1 cellular context compared by ENCODE assay signal in genomic region chr18:11721720-11722119, GRCh38.
TF ChIP-seq lines count a peak whose summit lies in the region.

No MANE protein-coding gene starts in this region.

TF ChIP-seq in HEK293, 187 proteins besides CTCF, POLR2A, EP300 and RAD21 (continued from another document and continues in another):
- TF ChIP-seq, protein P1, sequence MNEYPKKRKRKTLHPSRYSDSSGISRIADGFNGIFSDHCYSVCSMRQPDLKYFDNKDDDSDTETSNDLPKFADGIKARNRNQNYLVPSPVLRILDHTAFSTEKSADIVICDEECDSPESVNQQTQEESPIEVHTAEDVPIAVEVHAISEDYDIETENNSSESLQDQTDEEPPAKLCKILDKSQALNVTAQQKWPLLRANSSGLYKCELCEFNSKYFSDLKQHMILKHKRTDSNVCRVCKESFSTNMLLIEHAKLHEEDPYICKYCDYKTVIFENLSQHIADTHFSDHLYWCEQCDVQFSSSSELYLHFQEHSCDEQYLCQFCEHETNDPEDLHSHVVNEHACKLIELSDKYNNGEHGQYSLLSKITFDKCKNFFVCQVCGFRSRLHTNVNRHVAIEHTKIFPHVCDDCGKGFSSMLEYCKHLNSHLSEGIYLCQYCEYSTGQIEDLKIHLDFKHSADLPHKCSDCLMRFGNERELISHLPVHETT (tag by site-specific recombination; IDR thresholded peaks at IDR 0.05), result no peak
- TF ChIP-seq ZNF555 (tag by site-specific recombination; conservative IDR thresholded peaks at IDR 0.05) (peak; percentile 65), ZNF133 (tag by site-specific recombination; IDR thresholded peaks at IDR 0.05) (no peak), ZNF596 (tag by site-specific recombination; IDR thresholded peaks at IDR 0.05) (no peak), ZFP41 (tag by site-specific recombination; IDR thresholded peaks at IDR 0.05; ENCODE audit: borderline replicate concordance) (no peak), ZNF423 (tag by site-specific recombination; IDR thresholded peaks at IDR 0.05) (no peak), ZNF19 (tag by site-specific recombination; IDR thresholded peaks at IDR 0.05; ENCODE audit: low read depth) (no peak), ZFP3 (tag by site-specific recombination; IDR thresholded peaks at IDR 0.05; ENCODE audit: low read depth) (no peak), ZNF585B (tag by site-specific recombination; IDR thresholded peaks at IDR 0.05) (no peak), GFI1B (tag by site-specific recombination; IDR thresholded peaks at IDR 0.05) (peak; percentile 17; the same call in 1 of the 2 replicates), SALL2 (tag by site-specific recombination; IDR thresholded peaks at IDR 0.05; ENCODE audit: borderline replicate concordance) (no peak), ZSCAN30 (tag by site-specific recombination; IDR thresholded peaks at IDR 0.05) (no peak), ZNF654 (tag by site-specific recombination; IDR thresholded peaks at IDR 0.05; ENCODE audit: low read depth) (no peak), ZNF274 (IDR thresholded peaks at IDR 0.05; ENCODE audit: low read length) (no peak), ZNF274 (tag by site-specific recombination; IDR thresholded peaks at IDR 0.05; ENCODE audit: borderline replicate concordance) (no peak), ZNF76 (tag by site-specific recombination; IDR thresholded peaks at IDR 0.05; ENCODE audit: borderline replicate concordance, low read depth) (no peak), ZNF174 (tag by site-specific recombination; IDR thresholded peaks at IDR 0.05) (no peak), SP3 (tag by site-specific recombination; IDR thresholded peaks at IDR 0.05) (no peak), ZNF449 (tag by site-specific recombination; IDR thresholded peaks at IDR 0.05) (no peak), ZSCAN23 (tag by site-specific recombination; IDR thresholded peaks at IDR 0.05) (no peak), GLI2 (tag by site-specific recombination; IDR thresholded peaks at IDR 0.05; ENCODE audit: borderline replicate concordance, low read depth) (no peak), ZNF311 (tag by site-specific recombination; IDR thresholded peaks at IDR 0.05; ENCODE audit: borderline replicate concordance) (no peak), ZNF140 (tag by site-specific recombination; IDR thresholded peaks at IDR 0.05) (peak; percentile 52; the same call in 1 of the 2 replicates), ZNF558 (tag by site-specific recombination; IDR thresholded peaks at IDR 0.05) (0 out of 2 replicates have a peak, but pooled peaks have one; percentile 62), ZNF426 (tag by site-specific recombination; IDR thresholded peaks at IDR 0.05) (peak; percentile 69), ZNF202 (tag by site-specific recombination; IDR thresholded peaks at IDR 0.05; ENCODE audit: borderline replicate concordance) (no peak; the same call in 1 of the 2 replicates), ZNF791 (tag by site-specific recombination; IDR thresholded peaks at IDR 0.05) (0 out of 2 replicates have a peak, but pooled peaks have one; percentile 58), SP7 (tag by site-specific recombination; IDR thresholded peaks at IDR 0.05) (no peak), ZNF354C (tag by site-specific recombination; IDR thresholded peaks at IDR 0.05; ENCODE audit: borderline replicate concordance, low read depth) (no peak), ZNF214 (tag by site-specific recombination; IDR thresholded peaks at IDR 0.05; ENCODE audit: borderline replicate concordance) (no peak), ZNF335 (tag by site-specific recombination; conservative IDR thresholded peaks at IDR 0.05) (no peak), ZNF529 (tag by site-specific recombination; IDR thresholded peaks at IDR 0.05; ENCODE audit: insufficient replicate concordance) (no peak), FEZF1 (tag by site-specific recombination; IDR thresholded peaks at IDR 0.05) (no peak), YY2 (tag by site-specific recombination; IDR thresholded peaks at IDR 0.05) (no peak), ZNF560 (tag by site-specific recombination; IDR thresholded peaks at IDR 0.05; ENCODE audit: borderline replicate concordance) (peak; percentile 75; the same call in 1 of the 2 replicates), HOXD13 (CRISPR knock-in tag; IDR thresholded peaks at IDR 0.05; ENCODE audit: borderline replicate concordance) (no peak), ZNF548 (tag by site-specific recombination; IDR thresholded peaks at IDR 0.05) (no peak), ZBTB17 (tag by site-specific recombination; IDR thresholded peaks at IDR 0.05) (no peak), ZNF561 (tag by site-specific recombination; IDR thresholded peaks at IDR 0.05; ENCODE audit: borderline replicate concordance) (no peak), ZNF623 (tag by site-specific recombination; IDR thresholded peaks at IDR 0.05) (peak; percentile 67), ZNF114 (tag by site-specific recombination; IDR thresholded peaks at IDR 0.05) (no peak), PATZ1 (tag by site-specific recombination; IDR thresholded peaks at IDR 0.05) (no peak), ZNF404 (tag by site-specific recombination; IDR thresholded peaks at IDR 0.05) (no peak), PRDM10 (tag by site-specific recombination; IDR thresholded peaks at IDR 0.05) (no peak), ZBTB21 (tag by site-specific recombination; IDR thresholded peaks at IDR 0.05) (0 out of 2 replicates have a peak, but pooled peaks have one; percentile 17)
- TF ChIP-seq, protein P2, sequence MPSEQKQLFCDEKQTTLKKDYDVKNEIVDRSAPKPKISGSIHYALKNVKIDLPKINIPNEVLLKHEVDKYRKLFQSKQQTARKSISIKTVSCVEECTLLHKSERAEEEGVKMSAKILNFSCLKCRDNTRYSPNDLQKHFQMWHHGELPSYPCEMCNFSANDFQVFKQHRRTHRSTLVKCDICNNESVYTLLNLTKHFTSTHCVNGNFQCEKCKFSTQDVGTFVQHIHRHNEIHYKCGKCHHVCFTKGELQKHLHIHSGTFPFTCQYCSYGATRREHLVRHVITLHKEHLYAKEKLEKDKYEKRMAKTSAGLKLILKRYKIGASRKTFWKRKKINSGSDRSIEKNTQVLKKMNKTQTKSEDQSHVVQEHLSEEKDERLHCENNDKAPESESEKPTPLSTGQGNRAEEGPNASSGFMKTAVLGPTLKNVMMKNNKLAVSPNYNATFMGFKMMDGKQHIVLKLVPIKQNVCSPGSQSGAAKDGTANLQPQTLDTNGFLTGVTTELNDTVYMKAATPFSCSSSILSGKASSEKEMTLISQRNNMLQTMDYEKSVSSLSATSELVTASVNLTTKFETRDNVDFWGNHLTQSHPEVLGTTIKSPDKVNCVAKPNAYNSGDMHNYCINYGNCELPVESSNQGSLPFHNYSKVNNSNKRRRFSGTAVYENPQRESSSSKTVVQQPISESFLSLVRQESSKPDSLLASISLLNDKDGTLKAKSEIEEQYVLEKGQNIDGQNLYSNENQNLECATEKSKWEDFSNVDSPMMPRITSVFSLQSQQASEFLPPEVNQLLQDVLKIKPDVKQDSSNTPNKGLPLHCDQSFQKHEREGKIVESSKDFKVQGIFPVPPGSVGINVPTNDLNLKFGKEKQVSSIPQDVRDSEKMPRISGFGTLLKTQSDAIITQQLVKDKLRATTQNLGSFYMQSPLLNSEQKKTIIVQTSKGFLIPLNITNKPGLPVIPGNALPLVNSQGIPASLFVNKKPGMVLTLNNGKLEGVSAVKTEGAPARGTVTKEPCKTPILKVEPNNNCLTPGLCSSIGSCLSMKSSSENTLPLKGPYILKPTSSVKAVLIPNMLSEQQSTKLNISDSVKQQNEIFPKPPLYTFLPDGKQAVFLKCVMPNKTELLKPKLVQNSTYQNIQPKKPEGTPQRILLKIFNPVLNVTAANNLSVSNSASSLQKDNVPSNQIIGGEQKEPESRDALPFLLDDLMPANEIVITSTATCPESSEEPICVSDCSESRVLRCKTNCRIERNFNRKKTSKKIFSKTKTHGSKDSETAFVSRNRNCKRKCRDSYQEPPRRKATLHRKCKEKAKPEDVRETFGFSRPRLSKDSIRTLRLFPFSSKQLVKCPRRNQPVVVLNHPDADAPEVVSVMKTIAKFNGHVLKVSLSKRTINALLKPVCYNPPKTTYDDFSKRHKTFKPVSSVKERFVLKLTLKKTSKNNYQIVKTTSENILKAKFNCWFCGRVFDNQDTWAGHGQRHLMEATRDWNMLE (tag by site-specific recombination; conservative IDR thresholded peaks at IDR 0.05; ENCODE audit: low read depth), result peak; percentile 74
- TF ChIP-seq, protein P3, sequence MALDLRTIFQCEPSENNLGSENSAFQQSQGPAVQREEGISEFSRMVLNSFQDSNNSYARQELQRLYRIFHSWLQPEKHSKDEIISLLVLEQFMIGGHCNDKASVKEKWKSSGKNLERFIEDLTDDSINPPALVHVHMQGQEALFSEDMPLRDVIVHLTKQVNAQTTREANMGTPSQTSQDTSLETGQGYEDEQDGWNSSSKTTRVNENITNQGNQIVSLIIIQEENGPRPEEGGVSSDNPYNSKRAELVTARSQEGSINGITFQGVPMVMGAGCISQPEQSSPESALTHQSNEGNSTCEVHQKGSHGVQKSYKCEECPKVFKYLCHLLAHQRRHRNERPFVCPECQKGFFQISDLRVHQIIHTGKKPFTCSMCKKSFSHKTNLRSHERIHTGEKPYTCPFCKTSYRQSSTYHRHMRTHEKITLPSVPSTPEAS (tag by site-specific recombination; IDR thresholded peaks at IDR 0.05), result no peak
- TF ChIP-seq, protein P4, sequence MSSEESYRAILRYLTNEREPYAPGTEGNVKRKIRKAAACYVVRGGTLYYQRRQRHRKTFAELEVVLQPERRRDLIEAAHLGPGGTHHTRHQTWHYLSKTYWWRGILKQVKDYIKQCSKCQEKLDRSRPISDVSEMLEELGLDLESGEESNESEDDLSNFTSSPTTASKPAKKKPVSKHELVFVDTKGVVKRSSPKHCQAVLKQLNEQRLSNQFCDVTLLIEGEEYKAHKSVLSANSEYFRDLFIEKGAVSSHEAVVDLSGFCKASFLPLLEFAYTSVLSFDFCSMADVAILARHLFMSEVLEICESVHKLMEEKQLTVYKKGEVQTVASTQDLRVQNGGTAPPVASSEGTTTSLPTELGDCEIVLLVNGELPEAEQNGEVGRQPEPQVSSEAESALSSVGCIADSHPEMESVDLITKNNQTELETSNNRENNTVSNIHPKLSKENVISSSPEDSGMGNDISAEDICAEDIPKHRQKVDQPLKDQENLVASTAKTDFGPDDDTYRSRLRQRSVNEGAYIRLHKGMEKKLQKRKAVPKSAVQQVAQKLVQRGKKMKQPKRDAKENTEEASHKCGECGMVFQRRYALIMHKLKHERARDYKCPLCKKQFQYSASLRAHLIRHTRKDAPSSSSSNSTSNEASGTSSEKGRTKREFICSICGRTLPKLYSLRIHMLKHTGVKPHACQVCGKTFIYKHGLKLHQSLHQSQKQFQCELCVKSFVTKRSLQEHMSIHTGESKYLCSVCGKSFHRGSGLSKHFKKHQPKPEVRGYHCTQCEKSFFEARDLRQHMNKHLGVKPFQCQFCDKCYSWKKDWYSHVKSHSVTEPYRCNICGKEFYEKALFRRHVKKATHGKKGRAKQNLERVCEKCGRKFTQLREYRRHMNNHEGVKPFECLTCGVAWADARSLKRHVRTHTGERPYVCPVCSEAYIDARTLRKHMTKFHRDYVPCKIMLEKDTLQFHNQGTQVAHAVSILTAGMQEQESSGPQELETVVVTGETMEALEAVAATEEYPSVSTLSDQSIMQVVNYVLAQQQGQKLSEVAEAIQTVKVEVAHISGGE (tag by site-specific recombination; conservative IDR thresholded peaks at IDR 0.05; ENCODE audit: low read depth), result peak; percentile 75
